ENCODE assay signal across 27 cellular contexts in the genomic region with DNA sequence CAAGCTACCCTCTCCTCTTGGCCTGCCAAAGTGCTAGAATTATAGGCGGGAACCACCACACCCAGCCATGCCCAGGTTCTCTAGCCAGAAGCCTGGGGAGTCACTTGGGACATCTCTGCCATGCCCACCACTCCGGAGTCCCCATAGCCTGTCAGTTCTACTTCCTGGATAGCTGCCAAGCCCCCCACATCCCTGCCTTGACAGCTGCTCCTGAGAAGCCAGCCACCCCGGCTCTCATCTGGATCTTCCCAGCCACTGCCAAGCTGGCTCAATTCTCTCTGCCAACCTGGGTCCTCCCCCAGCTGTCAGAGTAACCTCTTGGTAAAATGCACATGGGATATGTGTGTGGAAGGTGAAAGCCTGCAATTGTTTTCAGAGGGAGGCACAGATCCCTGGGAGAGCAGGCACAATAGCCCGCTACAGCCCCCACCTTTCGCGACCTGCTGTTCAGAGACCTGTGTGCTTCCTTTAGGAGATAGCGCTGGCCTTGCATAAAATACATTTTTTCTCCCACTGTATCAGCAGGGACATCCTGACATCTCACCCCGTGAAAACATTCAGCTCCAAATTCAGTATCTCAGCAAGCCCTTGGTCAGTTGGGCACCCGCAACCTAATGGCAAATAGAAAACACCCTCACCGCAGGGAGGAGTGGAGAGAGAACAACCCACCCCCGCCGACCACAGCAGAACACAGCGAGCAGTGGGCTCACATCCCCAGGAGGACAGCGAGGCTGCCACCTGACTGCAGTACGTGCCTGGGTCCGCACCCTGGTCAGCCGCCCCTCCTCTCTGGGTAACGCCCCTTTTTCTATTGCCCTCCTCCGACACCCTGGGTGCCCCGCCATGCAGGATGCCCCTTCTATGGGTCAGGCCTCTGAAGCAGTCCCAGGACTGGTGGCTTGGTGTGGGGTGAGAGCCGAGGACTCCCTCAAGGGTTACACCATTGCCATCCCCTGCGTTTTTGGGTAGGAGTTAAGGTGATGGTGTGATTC.
DNase-seq lines count a peak whose midpoint lies in the region; ATAC-seq and TF ChIP-seq lines count a peak whose summit lies in the region.
"Had no signal": no experiment of that assay in that cellular context is flagged by ENCODE, and none has a peak within 500 bp of the region (broad histone marks: within the 10 kb centered on the region; RNA-seq: fewer than 3 reads in every experiment).

No MANE protein-coding gene starts in this region.

- peak; percentile 59 for DNase-seq in natural killer cell treated with Interleukin-12 subunit alpha and Interleukin-12 subunit beta and Interleukin-15 and Interleukin-18, amount 100 ng/mL, for 72 hours (ENCODE audit: low spot score)
- DNase-seq in natural killer cell, result no peak
- peak; percentile 18 for DNase-seq in NCI-H446 treated with DMSO at 0.1 percent for 48 hours (lab: John Stamatoyannopoulos, UW)
- peak; percentile 79 for DNase-seq in mesenteric fat pad (ENCODE audit: low spot score)
- no peak for DNase-seq in stimulated activated naive CD8-positive, alpha-beta T cell treated with anti-CD3 and anti-CD28 coated beads, Interleukin-15, amount 100 ng/mL, for 72 hours
- DNase-seq in HAP-1 (ENCODE audit: low spot score in 2 of 2), result no peak
- DNase-seq: activated CD4-positive, alpha-beta T cell treated with anti-CD3 and anti-CD28 coated beads for 36 hours; activated CD8-positive, alpha-beta T cell treated with anti-CD3 and anti-CD28 coated beads for 36 hours; amniotic stem cell; brain microvascular endothelial cell; DMS53; gastrocnemius medialis; Kasumi-1; mammary epithelial cell; NCI-H1436; NCI-H526 treated with DMSO at 0.1 percent for 48 hours; nephron progenitor cell; retina; SIG-M5; stimulated activated CD4-positive, alpha-beta T cell treated with anti-CD3 and anti-CD28 coated beads, Interleukin-2, amount 100 ng/mL, for 24 hours had no signal

- in situ Hi-C loops in HAP-1 (cut with MboI; ENCODE audit: low sequenced_read_pairs), result no loop called here

- no peak for TF ChIP-seq CTCF in natural killer cell (IDR thresholded peaks at IDR 0.05)

- no peak overlapping the region for H3K4me3 ChIP-seq in HAP-1
- H3K4me3 ChIP-seq: BLaER1, gastrocnemius medialis, pancreas, thoracic aorta had no signal

- H3K4me3 Mint-ChIP-seq in natural killer cell treated with Interleukin-12 subunit alpha and Interleukin-12 subunit beta and Interleukin-15 and Interleukin-18, amount 100 ng/mL, for 72 hours, result no peak overlapping the region
- no peak overlapping the region for H3K4me3 Mint-ChIP-seq in natural killer cell
- H3K4me3 Mint-ChIP-seq in stimulated activated naive CD8-positive, alpha-beta T cell treated with anti-CD3 and anti-CD28 coated beads, Interleukin-15, amount 100 ng/mL, for 72 hours, result no peak overlapping the region
- H3K4me3 Mint-ChIP-seq: activated CD4-positive, alpha-beta T cell treated with anti-CD3 and anti-CD28 coated beads for 36 hours; activated CD8-positive, alpha-beta T cell treated with anti-CD3 and anti-CD28 coated beads for 36 hours; activated naive CD4-positive, alpha-beta T cell treated with anti-CD3 and anti-CD28 coated beads, Interleukin-2, amount 50 U/mL, for 24 hours; nephron progenitor cell; stimulated activated naive CD8-positive, alpha-beta T cell treated with anti-CD3 and anti-CD28 coated beads, Interleukin-15, Interleukin-2, amounts not matched to agents 100 ng/mL and 50 ng/mL, for 24 hours; T-helper 2 cell treated with Interferon-gamma antibody and Interleukin-4, amounts not matched to agents 5 μg/mL and 100 μg/mL, for 36 hours had no signal

- no peaks in the 10 kb centered on the region for H3K9me3 ChIP-seq in HAP-1
- H3K9me3 ChIP-seq: BLaER1, gastrocnemius medialis, pancreas, thoracic aorta had no signal

- peaks cover 21 to 40% of the 10 kb centered on the region in 2 donors for H3K27me3 Mint-ChIP-seq in natural killer cell treated with Interleukin-12 subunit alpha and Interleukin-12 subunit beta and Interleukin-15 and Interleukin-18, amount 100 ng/mL, for 72 hours
- peaks cover 19 to 46% of the 10 kb centered on the region in 2 donors for H3K27me3 Mint-ChIP-seq in natural killer cell (ENCODE audit: low read depth in 2 of 2)
- peaks cover 49% of the 10 kb centered on the region for H3K27me3 Mint-ChIP-seq in stimulated activated naive CD8-positive, alpha-beta T cell treated with anti-CD3 and anti-CD28 coated beads, Interleukin-15, amount 100 ng/mL, for 72 hours

- H3K27me3 ChIP-seq in HAP-1 (ENCODE audit: low read depth), result no peaks in the 10 kb centered on the region

- H3K4me1 ChIP-seq in HAP-1, result no peaks in the 10 kb centered on the region
- H3K4me1 ChIP-seq: BLaER1, gastrocnemius medialis, pancreas had no signal

- H3K36me3 Mint-ChIP-seq in natural killer cell treated with Interleukin-12 subunit alpha and Interleukin-12 subunit beta and Interleukin-15 and Interleukin-18, amount 100 ng/mL, for 72 hours, result no peaks in the 10 kb centered on the region
- H3K36me3 Mint-ChIP-seq in natural killer cell, result no peaks in the 10 kb centered on the region
- H3K36me3 Mint-ChIP-seq: activated naive CD4-positive, alpha-beta T cell treated with anti-CD3 and anti-CD28 coated beads, Interleukin-2, amount 50 U/mL, for 24 hours had no signal

- intact Hi-C loops in natural killer cell (cut with micrococcal nuclease), result no loop called here

- no peaks in the 10 kb centered on the region for H3K9me3 Mint-ChIP-seq in natural killer cell treated with Interleukin-12 subunit alpha and Interleukin-12 subunit beta and Interleukin-15 and Interleukin-18, amount 100 ng/mL, for 72 hours
- H3K9me3 Mint-ChIP-seq in natural killer cell, result no peaks in the 10 kb centered on the region
- H3K9me3 Mint-ChIP-seq in stimulated activated naive CD8-positive, alpha-beta T cell treated with anti-CD3 and anti-CD28 coated beads, Interleukin-15, amount 100 ng/mL, for 72 hours, result no peaks in the 10 kb centered on the region
- H3K9me3 Mint-ChIP-seq: activated naive CD4-positive, alpha-beta T cell treated with anti-CD3 and anti-CD28 coated beads, Interleukin-2, amount 50 U/mL, for 24 hours; nephron progenitor cell; stimulated activated naive CD8-positive, alpha-beta T cell treated with anti-CD3 and anti-CD28 coated beads, Interleukin-15, Interleukin-2, amounts not matched to agents 100 ng/mL and 50 ng/mL, for 24 hours; T-helper 2 cell treated with Interferon-gamma antibody and Interleukin-4, amounts not matched to agents 5 μg/mL and 100 μg/mL, for 36 hours had no signal

- no peaks in the 10 kb centered on the region for H3K4me1 Mint-ChIP-seq in natural killer cell treated with Interleukin-12 subunit alpha and Interleukin-12 subunit beta and Interleukin-15 and Interleukin-18, amount 100 ng/mL, for 72 hours (ENCODE audit: low read depth in 2 of 2)
- no peaks in the 10 kb centered on the region for H3K4me1 Mint-ChIP-seq in natural killer cell
- H3K4me1 Mint-ChIP-seq in stimulated activated naive CD8-positive, alpha-beta T cell treated with anti-CD3 and anti-CD28 coated beads, Interleukin-15, amount 100 ng/mL, for 72 hours, result no peaks in the 10 kb centered on the region
- H3K4me1 Mint-ChIP-seq: activated CD4-positive, alpha-beta T cell treated with anti-CD3 and anti-CD28 coated beads for 36 hours; activated naive CD4-positive, alpha-beta T cell treated with anti-CD3 and anti-CD28 coated beads, Interleukin-2, amount 50 U/mL, for 24 hours; nephron progenitor cell had no signal

- no peak overlapping the region for H3K27ac Mint-ChIP-seq in natural killer cell treated with Interleukin-12 subunit alpha and Interleukin-12 subunit beta and Interleukin-15 and Interleukin-18, amount 100 ng/mL, for 72 hours
- H3K27ac Mint-ChIP-seq in natural killer cell, result no peak overlapping the region
- H3K27ac Mint-ChIP-seq in stimulated activated naive CD8-positive, alpha-beta T cell treated with anti-CD3 and anti-CD28 coated beads, Interleukin-15, amount 100 ng/mL, for 72 hours, result no peak overlapping the region
- H3K27ac Mint-ChIP-seq: activated CD4-positive, alpha-beta T cell treated with anti-CD3 and anti-CD28 coated beads for 36 hours; activated CD8-positive, alpha-beta T cell treated with anti-CD3 and anti-CD28 coated beads for 36 hours; activated naive CD4-positive, alpha-beta T cell treated with anti-CD3 and anti-CD28 coated beads, Interleukin-2, amount 50 U/mL, for 24 hours; nephron progenitor cell; stimulated activated naive CD8-positive, alpha-beta T cell treated with anti-CD3 and anti-CD28 coated beads, Interleukin-15, Interleukin-2, amounts not matched to agents 100 ng/mL and 50 ng/mL, for 24 hours; T-helper 2 cell treated with Interferon-gamma antibody and Interleukin-4, amounts not matched to agents 5 μg/mL and 100 μg/mL, for 36 hours had no signal

- peak in 1 of 2 donors; percentile 26 for ATAC-seq in natural killer cell treated with Interleukin-12 subunit alpha and Interleukin-12 subunit beta and Interleukin-15 and Interleukin-18, amount 100 ng/mL, for 72 hours
- ATAC-seq in natural killer cell (no peak), GM21737 (IDR thresholded peaks at IDR 0.05; ENCODE audit: unreplicated experiment) (no peak)
- ATAC-seq in stimulated activated naive CD8-positive, alpha-beta T cell treated with anti-CD3 and anti-CD28 coated beads, Interleukin-15, amount 100 ng/mL, for 72 hours, result no peak
- ATAC-seq: activated CD4-positive, alpha-beta T cell treated with anti-CD3 and anti-CD28 coated beads for 36 hours; activated CD8-positive, alpha-beta T cell treated with anti-CD3 and anti-CD28 coated beads for 36 hours; gastrocnemius medialis; pancreas had no signal

- H3K36me3 ChIP-seq in HAP-1 (replicated peaks), result no peaks in the 10 kb centered on the region
- H3K36me3 ChIP-seq: BLaER1, brain microvascular endothelial cell, gastrocnemius medialis, pancreas, thoracic aorta had no signal

Comparison
In these comparisons a context has a peak if more than half of its experiments do, and no peak if none do; other contexts are left out.
1. DNase-seq: peak in natural killer cell treated with Interleukin-12 subunit alpha and Interleukin-12 subunit beta and Interleukin-15 and Interleukin-18, amount 100 ng/mL, for 72 hours (single experiment), NCI-H446 treated with DMSO at 0.1 percent for 48 hours (single experiment) and mesenteric fat pad (single experiment); none in natural killer cell (single experiment), stimulated activated naive CD8-positive, alpha-beta T cell treated with anti-CD3 and anti-CD28 coated beads, Interleukin-15, amount 100 ng/mL, for 72 hours (0 of 2) and HAP-1 (0 of 2).